Comparison of ENCODE assay signal across 1 cellular context in the genomic region with DNA sequence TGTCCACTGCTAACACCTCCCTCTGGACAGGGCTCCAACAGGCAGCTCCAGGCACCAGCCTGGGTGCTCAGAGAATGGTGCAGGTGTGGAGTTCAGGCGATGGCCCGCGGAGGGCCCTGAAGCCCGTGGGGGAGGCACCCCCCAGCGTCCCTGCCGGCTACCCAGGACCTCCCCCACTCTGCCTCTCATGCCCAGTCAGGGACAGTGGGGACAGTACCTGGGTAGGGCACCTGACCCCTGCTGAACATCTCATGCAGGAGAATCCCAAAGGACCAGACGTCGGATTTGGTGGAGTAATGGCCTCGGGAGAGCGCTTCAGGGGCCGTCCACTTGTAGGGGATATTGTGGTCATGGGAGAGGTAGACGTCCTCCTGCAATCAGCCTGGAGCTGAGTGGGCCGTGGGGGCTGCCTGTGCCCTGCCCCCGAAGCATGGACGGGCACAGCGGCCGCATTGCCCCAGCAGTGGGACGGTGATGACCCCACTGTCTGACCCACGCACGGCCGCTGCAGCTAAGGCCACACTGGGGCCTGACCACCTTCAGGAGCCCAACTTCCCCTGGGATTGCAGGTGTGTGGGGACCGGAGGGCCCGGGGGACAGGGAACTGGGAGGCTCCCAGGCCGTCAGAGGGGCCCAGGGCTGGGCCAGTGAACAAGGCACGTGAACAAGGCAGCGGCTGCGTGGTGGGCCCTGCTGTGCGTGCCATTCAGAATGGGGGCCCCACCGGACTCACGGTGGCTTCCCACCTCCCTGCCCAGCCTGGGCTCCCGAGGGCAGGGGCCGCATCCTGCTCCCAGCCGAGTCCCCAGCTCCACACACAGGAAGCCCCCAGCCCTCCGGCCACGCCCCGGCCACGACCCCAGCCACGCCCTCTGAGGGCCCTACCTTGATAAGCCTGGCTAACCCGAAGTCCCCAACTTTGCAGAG.
TF ChIP-seq lines count a peak whose summit lies in the region.

No MANE protein-coding gene starts in this region.

TF ChIP-seq in HEK293, 187 proteins besides CTCF, POLR2A, EP300 and RAD21:
- 0 out of 2 replicates have a peak, but pooled peaks have one; percentile 16 for TF ChIP-seq KLF9 (tag by site-specific recombination; IDR thresholded peaks at IDR 0.05; ENCODE audit: low read depth)
- peak; percentile 80 for TF ChIP-seq KLF10 (tag by site-specific recombination; IDR thresholded peaks at IDR 0.05)
- TF ChIP-seq BCL11A (tag by site-specific recombination; IDR thresholded peaks at IDR 0.05; ENCODE audit: low read depth), result no peak
- TF ChIP-seq ZNF76 (tag by site-specific recombination; IDR thresholded peaks at IDR 0.05; ENCODE audit: borderline replicate concordance, low read depth), result no peak
- TF ChIP-seq KLF1 (tag by site-specific recombination; IDR thresholded peaks at IDR 0.05), result peak; percentile 62
- TF ChIP-seq, protein P1, sequence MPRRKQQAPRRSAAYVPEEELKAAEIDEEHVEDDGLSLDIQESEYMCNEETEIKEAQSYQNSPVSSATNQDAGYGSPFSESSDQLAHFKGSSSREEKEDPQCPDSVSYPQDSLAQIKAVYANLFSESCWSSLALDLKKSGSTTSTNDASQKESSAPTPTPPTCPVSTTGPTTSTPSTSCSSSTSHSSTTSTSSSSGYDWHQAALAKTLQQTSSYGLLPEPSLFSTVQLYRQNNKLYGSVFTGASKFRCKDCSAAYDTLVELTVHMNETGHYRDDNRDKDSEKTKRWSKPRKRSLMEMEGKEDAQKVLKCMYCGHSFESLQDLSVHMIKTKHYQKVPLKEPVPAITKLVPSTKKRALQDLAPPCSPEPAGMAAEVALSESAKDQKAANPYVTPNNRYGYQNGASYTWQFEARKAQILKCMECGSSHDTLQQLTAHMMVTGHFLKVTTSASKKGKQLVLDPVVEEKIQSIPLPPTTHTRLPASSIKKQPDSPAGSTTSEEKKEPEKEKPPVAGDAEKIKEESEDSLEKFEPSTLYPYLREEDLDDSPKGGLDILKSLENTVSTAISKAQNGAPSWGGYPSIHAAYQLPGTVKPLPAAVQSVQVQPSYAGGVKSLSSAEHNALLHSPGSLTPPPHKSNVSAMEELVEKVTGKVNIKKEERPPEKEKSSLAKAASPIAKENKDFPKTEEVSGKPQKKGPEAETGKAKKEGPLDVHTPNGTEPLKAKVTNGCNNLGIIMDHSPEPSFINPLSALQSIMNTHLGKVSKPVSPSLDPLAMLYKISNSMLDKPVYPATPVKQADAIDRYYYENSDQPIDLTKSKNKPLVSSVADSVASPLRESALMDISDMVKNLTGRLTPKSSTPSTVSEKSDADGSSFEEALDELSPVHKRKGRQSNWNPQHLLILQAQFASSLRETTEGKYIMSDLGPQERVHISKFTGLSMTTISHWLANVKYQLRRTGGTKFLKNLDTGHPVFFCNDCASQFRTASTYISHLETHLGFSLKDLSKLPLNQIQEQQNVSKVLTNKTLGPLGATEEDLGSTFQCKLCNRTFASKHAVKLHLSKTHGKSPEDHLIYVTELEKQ (tag by site-specific recombination; IDR thresholded peaks at IDR 0.05; ENCODE audit: borderline replicate concordance), result no peak
- TF ChIP-seq ZFP69B (tag by site-specific recombination; IDR thresholded peaks at IDR 0.05), result 0 out of 2 replicates have a peak, but pooled peaks have one; percentile 49
- TF ChIP-seq, protein P2, sequence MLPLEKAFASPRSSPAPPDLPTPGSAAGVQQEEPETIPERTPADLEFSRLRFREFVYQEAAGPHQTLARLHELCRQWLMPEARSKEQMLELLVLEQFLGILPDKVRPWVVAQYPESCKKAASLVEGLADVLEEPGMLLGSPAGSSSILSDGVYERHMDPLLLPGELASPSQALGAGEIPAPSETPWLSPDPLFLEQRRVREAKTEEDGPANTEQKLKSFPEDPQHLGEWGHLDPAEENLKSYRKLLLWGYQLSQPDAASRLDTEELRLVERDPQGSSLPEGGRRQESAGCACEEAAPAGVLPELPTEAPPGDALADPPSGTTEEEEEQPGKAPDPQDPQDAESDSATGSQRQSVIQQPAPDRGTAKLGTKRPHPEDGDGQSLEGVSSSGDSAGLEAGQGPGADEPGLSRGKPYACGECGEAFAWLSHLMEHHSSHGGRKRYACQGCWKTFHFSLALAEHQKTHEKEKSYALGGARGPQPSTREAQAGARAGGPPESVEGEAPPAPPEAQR (tag by site-specific recombination; IDR thresholded peaks at IDR 0.05), result no peak
